36 cellular contexts compared by ENCODE assay signal in genomic region chr6:78768242-78768641, GRCh38.
"Had no signal": no experiment of that assay in that cellular context is flagged by ENCODE, and none has a peak within 500 bp of the region (broad histone marks: within the 10 kb centered on the region; RNA-seq: fewer than 3 reads in every experiment).

No MANE protein-coding gene starts in this region.

- H3K4me1 Mint-ChIP-seq: activated B cell treated with CpG ODN at 0.5 μM for 24 hours; activated CD4-positive, alpha-beta T cell treated with anti-CD3 and anti-CD28 coated beads, Interleukin-2, amount 10 ng/mL, durations not matched to agents 24 days and 14 days; activated naive CD4-positive, alpha-beta T cell treated with anti-CD3 and anti-CD28 coated beads, Interleukin-2, amount 10 ng/mL, durations not matched to agents 7 days and 5 days; activated naive CD4-positive, alpha-beta T cell treated with anti-CD3 and anti-CD28 coated beads, Interleukin-2, amount 50 U/mL, for 24 hours; activated naive CD8-positive, alpha-beta T cell treated with anti-CD3 and anti-CD28 coated beads, Interleukin-2, amount 10 ng/mL, durations not matched to agents 7 days and 5 days; activated naive CD8-positive, alpha-beta T cell treated with anti-CD3 and anti-CD28 coated beads, Interleukin-2, amount 50 U/mL, for 24 hours; brain; central memory CD8-positive, alpha-beta T cell had no signal

- H3K27ac ChIP-seq: ascending aorta, cardiac muscle cell, VCaP had no signal

- H3K4me1 ChIP-seq: ascending aorta had no signal

- H3K36me3 Mint-ChIP-seq: activated CD4-positive, alpha-beta memory T cell treated with anti-CD3 and anti-CD28 coated beads for 36 hours; activated naive CD4-positive, alpha-beta T cell treated with anti-CD3 and anti-CD28 coated beads, Interleukin-2, amount 10 ng/mL, durations not matched to agents 7 days and 5 days; activated naive CD4-positive, alpha-beta T cell treated with anti-CD3 and anti-CD28 coated beads, Interleukin-2, amount 50 U/mL, for 24 hours; activated naive CD8-positive, alpha-beta T cell; activated naive CD8-positive, alpha-beta T cell treated with anti-CD3 and anti-CD28 coated beads, Interleukin-2, amount 10 ng/mL, durations not matched to agents 7 days and 5 days; brain had no signal

- H3K27me3 Mint-ChIP-seq: activated B cell treated with CpG ODN at 0.5 μM for 24 hours; activated CD4-positive, alpha-beta memory T cell treated with anti-CD3 and anti-CD28 coated beads for 36 hours; activated CD4-positive, alpha-beta T cell treated with anti-CD3 and anti-CD28 coated beads, Interleukin-2, amount 10 ng/mL, durations not matched to agents 24 days and 14 days; activated CD8-positive, alpha-beta T cell treated with anti-CD3 and anti-CD28 coated beads for 36 hours; activated naive CD4-positive, alpha-beta T cell treated with anti-CD3 and anti-CD28 coated beads, Interleukin-2, amount 10 ng/mL, durations not matched to agents 7 days and 5 days; activated naive CD8-positive, alpha-beta T cell; activated naive CD8-positive, alpha-beta T cell treated with anti-CD3 and anti-CD28 coated beads, Interleukin-2, amount 10 ng/mL, durations not matched to agents 7 days and 5 days; activated naive CD8-positive, alpha-beta T cell treated with anti-CD3 and anti-CD28 coated beads, Interleukin-2, amount 50 U/mL, for 24 hours; brain; central memory CD8-positive, alpha-beta T cell had no signal

- H3K4me3 ChIP-seq: ascending aorta, cardiac muscle cell had no signal

- H3K4me3 Mint-ChIP-seq: activated B cell treated with CpG ODN at 0.5 μM for 24 hours; activated CD4-positive, alpha-beta memory T cell treated with anti-CD3 and anti-CD28 coated beads for 36 hours; activated CD4-positive, alpha-beta T cell treated with anti-CD3 and anti-CD28 coated beads, Interleukin-2, amount 10 ng/mL, durations not matched to agents 24 days and 14 days; activated CD8-positive, alpha-beta T cell treated with anti-CD3 and anti-CD28 coated beads for 36 hours; activated naive CD4-positive, alpha-beta T cell treated with anti-CD3 and anti-CD28 coated beads, Interleukin-2, amount 10 ng/mL, durations not matched to agents 7 days and 5 days; activated naive CD4-positive, alpha-beta T cell treated with anti-CD3 and anti-CD28 coated beads, Interleukin-2, amount 50 U/mL, for 24 hours; activated naive CD8-positive, alpha-beta T cell; activated naive CD8-positive, alpha-beta T cell treated with anti-CD3 and anti-CD28 coated beads, Interleukin-2, amount 10 ng/mL, durations not matched to agents 7 days and 5 days; activated naive CD8-positive, alpha-beta T cell treated with anti-CD3 and anti-CD28 coated beads, Interleukin-2, amount 50 U/mL, for 24 hours; activated T-cell treated with anti-CD3 and anti-CD28 coated beads, Interleukin-2, amount 50 U/mL, for 4 hours; activated T-cell treated with anti-CD3 and anti-CD28 coated beads, Interleukin-2, amount 50 U/mL, for 72 hours; brain; central memory CD8-positive, alpha-beta T cell; T-helper 1 cell treated with Interleukin-12 subunit alpha and Interleukin-12 subunit beta and Interleukin-4 antibody, amounts not matched to agents 30 μg/mL and 1 μg/mL, for 36 hours; T-helper 2 cell treated with Interferon-gamma antibody and Interleukin-4, amounts not matched to agents 5 μg/mL and 100 μg/mL, for 36 hours had no signal

- H3K9me3 ChIP-seq: ascending aorta had no signal

- H3K9me3 Mint-ChIP-seq: activated CD4-positive, alpha-beta T cell treated with anti-CD3 and anti-CD28 coated beads, Interleukin-2, amount 10 ng/mL, durations not matched to agents 24 days and 14 days; activated naive CD4-positive, alpha-beta T cell treated with anti-CD3 and anti-CD28 coated beads, Interleukin-2, amount 10 ng/mL, durations not matched to agents 7 days and 5 days; activated naive CD4-positive, alpha-beta T cell treated with anti-CD3 and anti-CD28 coated beads, Interleukin-2, amount 50 U/mL, for 24 hours; activated naive CD8-positive, alpha-beta T cell treated with anti-CD3 and anti-CD28 coated beads, Interleukin-2, amount 50 U/mL, for 24 hours; activated T-cell treated with anti-CD3 and anti-CD28 coated beads, Interleukin-2, amount 50 U/mL, for 4 hours; activated T-helper 2 cell treated with anti-CD3 and anti-CD28 coated beads, Interferon-gamma antibody, Interleukin-2, Interleukin-4, amounts not matched to agents 10 μg/mL and 5 μg/mL and 100 μg/mL, durations not matched to agents 14 hours and 24 hours and 36 hours; central memory CD8-positive, alpha-beta T cell; T-helper 1 cell treated with Interleukin-12 subunit alpha and Interleukin-12 subunit beta and Interleukin-4 antibody, amounts not matched to agents 30 μg/mL and 1 μg/mL, for 36 hours; T-helper 2 cell treated with Interferon-gamma antibody and Interleukin-4, amounts not matched to agents 5 μg/mL and 100 μg/mL, for 36 hours had no signal

- ATAC-seq: activated CD8-positive, alpha-beta T cell treated with anti-CD3 and anti-CD28 coated beads for 36 hours; activated naive CD8-positive, alpha-beta T cell treated with anti-CD3 and anti-CD28 coated beads, Interleukin-2, amount 50 U/mL, for 24 hours; activated T-cell treated with anti-CD3 and anti-CD28 coated beads, Interleukin-2, amount 50 U/mL, for 4 hours; activated T-cell treated with anti-CD3 and anti-CD28 coated beads, Interleukin-2, amount 50 U/mL, for 72 hours had no signal

- H3K27ac Mint-ChIP-seq: activated B cell treated with CpG ODN at 0.5 μM for 24 hours; activated CD4-positive, alpha-beta memory T cell treated with anti-CD3 and anti-CD28 coated beads for 36 hours; activated CD4-positive, alpha-beta T cell treated with anti-CD3 and anti-CD28 coated beads, Interleukin-2, amount 10 ng/mL, durations not matched to agents 24 days and 14 days; activated CD8-positive, alpha-beta T cell treated with anti-CD3 and anti-CD28 coated beads for 36 hours; activated naive CD4-positive, alpha-beta T cell treated with anti-CD3 and anti-CD28 coated beads, Interleukin-2, amount 10 ng/mL, durations not matched to agents 7 days and 5 days; activated naive CD4-positive, alpha-beta T cell treated with anti-CD3 and anti-CD28 coated beads, Interleukin-2, amount 50 U/mL, for 24 hours; activated naive CD8-positive, alpha-beta T cell; activated naive CD8-positive, alpha-beta T cell treated with anti-CD3 and anti-CD28 coated beads, Interleukin-2, amount 10 ng/mL, durations not matched to agents 7 days and 5 days; activated naive CD8-positive, alpha-beta T cell treated with anti-CD3 and anti-CD28 coated beads, Interleukin-2, amount 50 U/mL, for 24 hours; activated T-cell treated with anti-CD3 and anti-CD28 coated beads, Interleukin-2, amount 50 U/mL, for 72 hours; activated T-helper 2 cell treated with anti-CD3 and anti-CD28 coated beads, Interferon-gamma antibody, Interleukin-2, Interleukin-4, amounts not matched to agents 10 μg/mL and 5 μg/mL and 100 μg/mL, durations not matched to agents 14 hours and 24 hours and 36 hours; brain; T-helper 1 cell treated with Interleukin-12 subunit alpha and Interleukin-12 subunit beta and Interleukin-4 antibody, amounts not matched to agents 30 μg/mL and 1 μg/mL, for 36 hours; T-helper 2 cell treated with Interferon-gamma antibody and Interleukin-4, amounts not matched to agents 5 μg/mL and 100 μg/mL, for 36 hours had no signal

- DNase-seq: activated B cell treated with CpG ODN at 0.5 μM for 24 hours; activated CD4-positive, alpha-beta memory T cell treated with anti-CD3 and anti-CD28 coated beads for 36 hours; activated CD4-positive, alpha-beta T cell treated with anti-CD3 and anti-CD28 coated beads for 4 hours; activated CD4-positive, alpha-beta T cell treated with anti-CD3 and anti-CD28 coated beads, Interleukin-2, amount 10 ng/mL, durations not matched to agents 24 days and 14 days; activated CD4-positive, alpha-beta T cell treated with anti-CD3 and anti-CD28 coated beads, Interleukin-2, amount 50 U/mL, for 1 hour; activated CD4-positive, alpha-beta T cell treated with anti-CD3 and anti-CD28 coated beads, Interleukin-2, amount 50 U/mL, for 4 hours; activated CD4-positive, CD25-positive, alpha-beta regulatory T cell treated with anti-CD3 and anti-CD28 coated beads, Interleukin-2, amount 50 U/mL, for 72 hours; activated CD8-positive, alpha-beta memory T cell treated with anti-CD3 and anti-CD28 coated beads, Interleukin-2, amount 50 U/mL, for 4 hours; activated CD8-positive, alpha-beta T cell treated with anti-CD3 and anti-CD28 coated beads for 36 hours; activated effector memory CD4-positive, alpha-beta T cell treated with Interleukin-2 at 50 U/mL for 16 hours; activated gamma-delta T cell; activated naive CD4-positive, alpha-beta T cell treated with anti-CD3 and anti-CD28 coated beads, Interleukin-2, amount 10 ng/mL, durations not matched to agents 7 days and 5 days; activated naive CD4-positive, alpha-beta T cell treated with Interleukin-2 at 50 U/mL for 16 hours; activated naive CD8-positive, alpha-beta T cell treated with anti-CD3 and anti-CD28 coated beads, Interleukin-2, amount 10 ng/mL, durations not matched to agents 7 days and 5 days; activated naive CD8-positive, alpha-beta T cell treated with anti-CD3 and anti-CD28 coated beads, Interleukin-2, amount 50 U/mL, for 24 hours; activated T-cell treated with anti-CD3 and anti-CD28 coated beads for 4 hours; activated T-cell treated with anti-CD3 and anti-CD28 coated beads, Interleukin-2, amount 50 U/mL, for 1 hour; activated T-cell treated with anti-CD3 and anti-CD28 coated beads, Interleukin-2, amount 50 U/mL, for 4 hours; activated T-cell treated with anti-CD3 and anti-CD28 coated beads, Interleukin-2, amount 50 U/mL, for 72 hours; amygdala; anterior cingulate cortex; caudate nucleus; cerebellar nuclear complex; T-helper 1 cell; T-helper 2 cell; T-helper 9 cell had no signal

- H3K36me3 ChIP-seq: ascending aorta, cardiac muscle cell had no signal

- H3K27me3 ChIP-seq: ascending aorta, cardiac muscle cell had no signal
